Comparison of ENCODE assay signal across 35 cellular contexts in the genomic region with DNA sequence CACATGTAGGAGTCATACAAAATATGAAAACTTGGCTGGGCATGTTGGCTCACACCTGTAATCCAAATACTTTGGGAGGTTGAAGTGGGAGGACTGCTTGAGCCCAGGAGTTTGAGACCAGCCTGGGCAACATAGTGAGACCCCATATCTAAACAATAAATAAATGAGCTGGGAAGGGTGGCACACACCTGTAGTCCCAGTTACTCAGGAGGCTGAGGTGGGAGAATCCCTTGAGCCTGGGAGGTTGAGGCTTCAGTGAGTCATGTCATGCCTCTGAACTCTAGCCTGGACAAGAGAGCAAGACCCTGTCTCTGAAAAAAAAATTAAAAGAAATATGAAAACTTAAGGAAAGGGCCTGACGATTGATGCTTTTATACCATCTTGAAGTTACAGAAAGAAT.
"Had no signal": no experiment of that assay in that cellular context is flagged by ENCODE, and none has a peak within 500 bp of the region (broad histone marks: within the 10 kb centered on the region; RNA-seq: fewer than 3 reads in every experiment).

No MANE protein-coding gene starts in this region.

- DNase-seq: activated CD4-positive, alpha-beta memory T cell treated with anti-CD3 and anti-CD28 coated beads, Interleukin-2, amount 10 ng/mL, durations not matched to agents 7 days and 5 days; activated CD4-positive, alpha-beta T cell treated with anti-CD3 and anti-CD28 coated beads for 1 hour; activated CD4-positive, alpha-beta T cell treated with anti-CD3 and anti-CD28 coated beads, Interleukin-2, amount 10 ng/mL, durations not matched to agents 7 days and 5 days; activated CD4-positive, alpha-beta T cell treated with anti-CD3 and anti-CD28 coated beads, Interleukin-2, amount 50 U/mL, for 48 hours; activated CD4-positive, CD25-positive, alpha-beta regulatory T cell; activated CD8-positive, alpha-beta memory T cell treated with anti-CD3 and anti-CD28 coated beads for 24 hours; activated CD8-positive, alpha-beta memory T cell treated with anti-CD3 and anti-CD28 coated beads, Interleukin-2, amount 10 ng/mL, durations not matched to agents 7 days and 5 days; activated CD8-positive, alpha-beta memory T cell treated with anti-CD3 and anti-CD28 coated beads, Interleukin-2, amount 50 U/mL, for 48 hours; activated CD8-positive, alpha-beta T cell treated with anti-CD3 and anti-CD28 coated beads, Interleukin-2, amount 10 ng/mL, durations not matched to agents 7 days and 5 days; activated effector memory CD4-positive, alpha-beta T cell treated with Interleukin-2 at 50 U/mL for 16 hours; activated gamma-delta T cell; activated naive CD4-positive, alpha-beta T cell treated with anti-CD3 and anti-CD28 coated beads, Interleukin-2, amount 50 U/mL, for 16 hours; activated naive CD4-positive, alpha-beta T cell treated with Interleukin-2 at 50 U/mL for 16 hours; activated naive CD8-positive, alpha-beta T cell treated with anti-CD3 and anti-CD28 coated beads for 36 hours; activated T-cell treated with anti-CD3 and anti-CD28 coated beads, Interleukin-2, amount 50 U/mL, for 24 hours; activated T-cell treated with anti-CD3 and anti-CD28 coated beads, Interleukin-2, amount 50 U/mL, for 48 hours; adrenal gland; amniotic stem cell; aorta; body of pancreas; brain microvascular endothelial cell; central memory CD4-positive, alpha-beta T cell; T-helper 1 cell; T-helper 2 cell; T-helper 9 cell had no signal

- H3K27ac Mint-ChIP-seq: activated CD4-positive, alpha-beta memory T cell treated with anti-CD3 and anti-CD28 coated beads, Interleukin-2, amount 10 ng/mL, durations not matched to agents 7 days and 5 days; activated CD4-positive, alpha-beta T cell treated with anti-CD3 and anti-CD28 coated beads for 36 hours; activated CD4-positive, alpha-beta T cell treated with anti-CD3 and anti-CD28 coated beads, Interleukin-2, amount 10 ng/mL, durations not matched to agents 7 days and 5 days; activated CD8-positive, alpha-beta memory T cell treated with anti-CD3 and anti-CD28 coated beads, Interleukin-2, amount 10 ng/mL, durations not matched to agents 7 days and 5 days; activated CD8-positive, alpha-beta T cell treated with anti-CD3 and anti-CD28 coated beads, Interleukin-2, amount 10 ng/mL, durations not matched to agents 7 days and 5 days; activated naive CD4-positive, alpha-beta T cell treated with anti-CD3 and anti-CD28 coated beads, Interleukin-2, amount 50 U/mL, for 72 hours; activated naive CD8-positive, alpha-beta T cell treated with anti-CD3 and anti-CD28 coated beads for 36 hours; activated T-cell treated with anti-CD3 and anti-CD28 coated beads, Interleukin-2, amount 50 U/mL, for 24 hours; activated T-helper 2 cell treated with anti-CD3 and anti-CD28 coated beads, Interferon-gamma antibody, Interleukin-2, Interleukin-4, amounts not matched to agents 10 μg/mL and 5 μg/mL and 100 μg/mL, durations not matched to agents 14 hours and 24 hours and 36 hours; T-helper 1 cell treated with Interleukin-12 subunit alpha and Interleukin-12 subunit beta and Interleukin-4 antibody, amounts not matched to agents 30 μg/mL and 1 μg/mL, for 36 hours; T-helper 2 cell treated with Interferon-gamma antibody and Interleukin-4, amounts not matched to agents 5 μg/mL and 100 μg/mL, for 36 hours had no signal

- H3K4me3 ChIP-seq: adrenal gland, body of pancreas, breast epithelium had no signal

- ATAC-seq: activated CD4-positive, CD25-positive, alpha-beta regulatory T cell treated with anti-CD3 and anti-CD28 coated beads, Interleukin-2, amount 50 U/mL, for 24 hours; activated CD8-positive, alpha-beta memory T cell treated with anti-CD3 and anti-CD28 coated beads, Interleukin-2, amount 10 ng/mL, durations not matched to agents 7 days and 5 days; activated CD8-positive, alpha-beta T cell treated with anti-CD3 and anti-CD28 coated beads, Interleukin-2, amount 10 ng/mL, durations not matched to agents 7 days and 5 days; activated naive CD4-positive, alpha-beta T cell treated with anti-CD3 and anti-CD28 coated beads, Interleukin-2, amount 50 U/mL, for 72 hours; body of pancreas had no signal

- H3K4me1 Mint-ChIP-seq: activated CD4-positive, alpha-beta memory T cell treated with anti-CD3 and anti-CD28 coated beads, Interleukin-2, amount 10 ng/mL, durations not matched to agents 7 days and 5 days; activated CD4-positive, alpha-beta T cell treated with anti-CD3 and anti-CD28 coated beads, Interleukin-2, amount 10 ng/mL, durations not matched to agents 7 days and 5 days; activated CD8-positive, alpha-beta memory T cell treated with anti-CD3 and anti-CD28 coated beads, Interleukin-2, amount 10 ng/mL, durations not matched to agents 7 days and 5 days had no signal

- H3K27me3 ChIP-seq: adrenal gland, body of pancreas, brain microvascular endothelial cell, breast epithelium had no signal

- H3K27ac ChIP-seq: adrenal gland, body of pancreas, brain microvascular endothelial cell, breast epithelium, VCaP had no signal

- H3K36me3 ChIP-seq: adrenal gland, brain microvascular endothelial cell, breast epithelium had no signal

- H3K4me1 ChIP-seq: adrenal gland, body of pancreas, breast epithelium had no signal

- H3K4me3 Mint-ChIP-seq: activated CD4-positive, alpha-beta memory T cell treated with anti-CD3 and anti-CD28 coated beads, Interleukin-2, amount 10 ng/mL, durations not matched to agents 7 days and 5 days; activated CD4-positive, alpha-beta T cell treated with anti-CD3 and anti-CD28 coated beads for 36 hours; activated CD4-positive, alpha-beta T cell treated with anti-CD3 and anti-CD28 coated beads, Interleukin-2, amount 10 ng/mL, durations not matched to agents 7 days and 5 days; activated CD8-positive, alpha-beta memory T cell treated with anti-CD3 and anti-CD28 coated beads, Interleukin-2, amount 10 ng/mL, durations not matched to agents 7 days and 5 days; activated CD8-positive, alpha-beta T cell treated with anti-CD3 and anti-CD28 coated beads, Interleukin-2, amount 10 ng/mL, durations not matched to agents 7 days and 5 days; activated naive CD8-positive, alpha-beta T cell treated with anti-CD3 and anti-CD28 coated beads for 36 hours; activated T-cell treated with anti-CD3 and anti-CD28 coated beads, Interleukin-2, amount 50 U/mL, for 24 hours; T-helper 1 cell treated with Interleukin-12 subunit alpha and Interleukin-12 subunit beta and Interleukin-4 antibody, amounts not matched to agents 30 μg/mL and 1 μg/mL, for 36 hours; T-helper 2 cell treated with Interferon-gamma antibody and Interleukin-4, amounts not matched to agents 5 μg/mL and 100 μg/mL, for 36 hours had no signal

- H3K36me3 Mint-ChIP-seq: activated CD8-positive, alpha-beta memory T cell treated with anti-CD3 and anti-CD28 coated beads, Interleukin-2, amount 10 ng/mL, durations not matched to agents 7 days and 5 days had no signal

- FAIRE-seq: astrocyte, TTC549 had no signal
